ENCODE assay signal across 29 cellular contexts in the genomic region with DNA sequence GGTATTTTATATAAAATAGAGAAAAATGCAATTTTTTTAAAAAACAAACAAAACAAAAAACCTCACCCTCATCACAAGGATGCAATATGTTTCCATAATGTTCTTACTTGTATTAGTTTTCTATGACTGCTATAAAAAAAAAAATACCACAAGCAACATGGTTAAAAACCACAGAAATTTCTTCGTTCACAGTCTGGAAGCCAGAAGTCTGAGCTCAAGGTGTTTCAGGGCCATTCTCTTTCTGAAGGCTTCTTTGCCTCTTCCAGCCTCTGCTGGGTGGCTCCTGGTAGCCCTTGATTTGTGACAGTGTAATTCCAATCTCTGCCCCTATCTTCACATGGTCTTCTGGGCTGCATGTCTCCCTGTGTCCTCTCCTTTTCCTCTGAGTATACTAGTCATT. TPM values are rescaled to one million over a fixed set of nuclear protein-coding genes. Genes with fewer than 3 reads are reported as not detected.
"Had no signal": no experiment of that assay in that cellular context is flagged by ENCODE, and none has a peak within 500 bp of the region (broad histone marks: within the 10 kb centered on the region; RNA-seq: fewer than 3 reads in every experiment).

No MANE protein-coding gene starts in this region.

- H2AFZ ChIP-seq: PC-9 had no signal

- ATAC-seq: HepG2, Right ventricle myocardium inferior, SK-N-SH treated with all-trans-retinoic acid at 6 μM for 48 hours, T-helper 17 cell had no signal

- FAIRE-seq: HepG2 had no signal

- H3K4me3 ChIP-seq: PC-9, Peyer's patch, SJCRH30 had no signal

- H3K36me3 ChIP-seq: Peyer's patch, SJCRH30 had no signal

- H3K27me3 ChIP-seq: Peyer's patch, SJCRH30 had no signal

- H3K9me3 ChIP-seq: Peyer's patch, SJCRH30 had no signal

- H3K27ac ChIP-seq: PC-9, Peyer's patch, SJCRH30 had no signal

- H3K4me1 ChIP-seq: SJCRH30 had no signal

- H3K4me2 ChIP-seq: PC-9 had no signal

- DNase-seq: IMR-90; Kasumi-1; KG1; MV-4-11; NCI-H1048; NCI-H1105 treated with DMSO at 0.1 percent for 48 hours; NCI-H1417 treated with DMSO at 0.1 percent for 48 hours; NCI-H146; NCI-H1694 treated with DMSO at 0.1 percent for 48 hours; NCI-H1930; NCI-H2081; NCI-H2107; NCI-H2227 treated with DMSO at 0.1 percent for 48 hours; NCI-H524; NCI-H69; NCI-H774; NK-92 treated with Interleukin-12 subunit alpha and Interleukin-12 subunit beta, amount 100 ng/mL, for 24 hours; OCI-M1; PC-9; Peyer's patch; SHP77 treated with DMSO at 0.1 percent for 48 hours; SJCRH30; T-helper 1 cell; T-helper 17 cell had no signal

RNA-seq across cellular contexts. Expression of gene SSTR1, which starts 21.5 kb away (rescaled TPM):
- total RNA-seq: HT1080, NCI-H460, SJCRH30, T-helper 17 cell had no signal
